Comparison of ENCODE assay signal across 8 cellular contexts in the genomic region with DNA sequence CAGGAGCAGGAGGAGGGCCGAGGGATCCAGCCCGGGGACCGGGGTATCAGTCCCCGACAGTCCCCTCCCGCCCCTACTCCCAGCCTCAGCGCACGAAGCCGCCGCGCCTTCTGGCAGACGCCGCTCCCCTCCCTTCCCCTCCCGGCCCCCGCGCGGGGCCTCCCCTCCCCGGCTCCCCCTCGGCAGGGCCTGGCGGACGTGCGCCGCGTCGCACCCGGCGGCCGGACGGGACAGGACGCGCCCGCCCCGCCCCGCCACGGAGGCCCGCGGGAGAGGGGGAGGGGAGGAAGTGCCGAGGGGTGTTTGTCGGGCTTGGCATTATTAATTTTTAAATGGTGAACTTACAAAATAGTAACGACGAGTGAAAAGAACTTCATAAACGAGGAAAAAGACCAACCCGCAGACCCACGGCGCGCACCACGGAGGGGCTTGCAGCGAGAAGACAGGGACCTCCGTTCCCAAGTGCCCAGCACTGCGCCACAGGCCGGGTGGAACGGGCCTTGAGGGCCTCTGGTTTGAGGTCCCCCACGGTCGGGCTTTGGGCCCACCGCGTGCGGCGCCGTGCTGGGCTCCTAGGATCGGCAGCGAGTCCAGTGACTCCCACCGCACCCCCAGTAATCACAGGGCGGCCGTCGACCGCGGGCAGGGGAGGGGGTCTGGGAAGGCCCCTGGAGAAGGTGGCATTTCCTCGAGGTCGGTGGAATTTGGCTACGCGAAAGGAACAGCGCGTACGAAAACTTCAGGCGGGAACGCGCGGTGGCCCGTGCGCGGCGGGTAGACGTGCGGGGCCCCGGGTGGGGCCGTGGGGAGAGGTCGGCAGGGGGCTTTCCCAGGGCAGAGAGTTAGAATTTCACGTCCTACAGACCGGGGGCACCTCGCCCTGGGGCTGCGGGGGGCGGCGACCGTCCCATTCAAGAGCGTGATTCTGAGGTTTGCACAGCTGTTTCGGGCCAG. TPM values are rescaled to one million over a fixed set of nuclear protein-coding genes. Genes with fewer than 3 reads are reported as not detected.
DNase-seq lines count a peak whose midpoint lies in the region; ATAC-seq and TF ChIP-seq lines count a peak whose summit lies in the region.

No MANE protein-coding gene starts in this region.

- ATAC-seq in GM21390 (IDR thresholded peaks at IDR 0.05; ENCODE audit: unreplicated experiment) (peak; percentile 28), WTC11 (peak; percentile 0; the same call in 1 of the 2 replicates)

- peak overlapping the region; percentile 95 for H3K27ac ChIP-seq in KOPT-K1 (ENCODE audit: low read depth, low read length, poor library complexity, severe bottlenecking)

- POLR2A ChIA-PET in WTC11 (lab: Charles Lee): no interaction called here

- no peaks in the 10 kb centered on the region for H3K9me3 ChIP-seq in KOPT-K1 (ENCODE audit: insufficient read depth, low read length, poor library complexity, severe bottlenecking)

- peaks cover 3% of the 10 kb centered on the region; the same call in 1 of the 2 replicates for H3K36me3 Mint-ChIP-seq in WTC11
- peaks cover 5% of the 10 kb centered on the region for H3K36me3 Mint-ChIP-seq in chondrocyte (ENCODE audit: low read depth)

- H3K4me3 Mint-ChIP-seq in WTC11: peak overlapping the region; percentile 88
- peak overlapping the region; percentile 89 for H3K4me3 Mint-ChIP-seq in chondrocyte (ENCODE audit: unreplicated experiment)

- H3K27ac Mint-ChIP-seq in WTC11 (no peak overlapping the region), chondrocyte (ENCODE audit: unreplicated experiment) (peak overlapping the region; percentile 98)

- peak; percentile 26 for DNase-seq in DMS153 treated with DMSO at 0.1 percent for 48 hours (lab: John Stamatoyannopoulos, UW; ENCODE audit: unreplicated experiment)
- DNase-seq in WTC11 (ENCODE audit: low spot score): peak; percentile 42
- DNase-seq in chondrocyte (ENCODE audit: low spot score): no peak
- peak; percentile 83 for DNase-seq in kidney tubule cell (ENCODE audit: low spot score)
- DNase-seq in stimulated activated CD4-positive, alpha-beta T cell treated with anti-CD3 and anti-CD28 coated beads, Interleukin-15, amount 100 ng/mL, for 1 hour (ENCODE audit: low read depth in 1 of 2, low spot score in 1 of 2): peak; percentile 34 to 55
- DNase-seq in NCI-H526 treated with DMSO at 0.1 percent for 48 hours (lab: John Stamatoyannopoulos, UW): no peak

- H3K36me3 ChIP-seq in KOPT-K1 (ENCODE audit: insufficient read depth, low read length): peaks cover 22% of the 10 kb centered on the region; the same call in 1 of the 2 replicates

- H3K27me3 Mint-ChIP-seq in WTC11 (ENCODE audit: low read depth): peaks cover 41% of the 10 kb centered on the region
- no peaks in the 10 kb centered on the region for H3K27me3 Mint-ChIP-seq in chondrocyte (ENCODE audit: low read depth)

- TF ChIP-seq CTCF in WTC11 (IDR thresholded peaks at IDR 0.05) (no peak), chondrocyte (IDR thresholded peaks at IDR 0.05) (peak; percentile 19)

- CTCF ChIA-PET in WTC11 (lab: Charles Lee): interaction anchor here (1.2 kb wide), 1 partner anchor 97 kb away, joined by 3 read pairs; no protein-coding TSS in a partner anchor

- H3K9me3 Mint-ChIP-seq in WTC11 (no peaks in the 10 kb centered on the region), chondrocyte (ENCODE audit: low read depth) (no peaks in the 10 kb centered on the region)

- H3K4me1 Mint-ChIP-seq in WTC11: peaks cover 29% of the 10 kb centered on the region
- peaks cover 32% of the 10 kb centered on the region for H3K4me1 Mint-ChIP-seq in chondrocyte (ENCODE audit: low read depth)

TF ChIP-seq in WTC11, 78 proteins besides CTCF, POLR2A, EP300 and RAD21:
- TF ChIP-seq RELA (CRISPR knock-in tag; IDR thresholded peaks at IDR 0.05; ENCODE audit: borderline replicate concordance): no peak
- 0 out of 2 replicates have a peak, but pooled peaks have one; percentile 22 for TF ChIP-seq MAX (CRISPR knock-in tag; IDR thresholded peaks at IDR 0.05)

RNA-seq across cellular contexts. Expression of gene CTDSP1, which starts 1.0 kb away (rescaled TPM):
- total RNA-seq in WTC11 (2021) (25.4 to 27.9 TPM (median 27.4 TPM) in 3 replicates), chondrocyte (85.0 to 97.8 TPM (median 95.3 TPM) in 3 replicates)

RNA-seq across cellular contexts. Expression of gene SLC11A1, which starts 16.6 kb away (rescaled TPM):
- 0.25 to 0.55 TPM (median 0.31 TPM) in 3 replicates for total RNA-seq in WTC11 (2021)
- 0.08 to 0.15 TPM (median 0.10 TPM) in 3 replicates for total RNA-seq in chondrocyte

RNA-seq across cellular contexts. Expression of gene VIL1, which starts 20.2 kb away (rescaled TPM):
- 2.9 to 3.8 TPM (median 3.0 TPM) in 3 replicates for total RNA-seq in WTC11 (2021)
- total RNA-seq in chondrocyte: not detected in 3 replicates

RNA-seq across cellular contexts. Expression of gene CATIP, which starts 42.1 kb away (rescaled TPM):
- total RNA-seq in WTC11 (2021): 0.25 to 0.26 TPM in 2 of 3 replicates, not detected in the other
- not detected in 3 replicates for total RNA-seq in chondrocyte

Comparison
In these comparisons a context has a peak if more than half of its experiments do, and no peak if none do; other contexts are left out.
1. DNase-seq: peak in DMS153 treated with DMSO at 0.1 percent for 48 hours (single experiment), WTC11 (single experiment), kidney tubule cell (single experiment) and stimulated activated CD4-positive, alpha-beta T cell treated with anti-CD3 and anti-CD28 coated beads, Interleukin-15, amount 100 ng/mL, for 1 hour (2 of 2); none in chondrocyte (single experiment) and NCI-H526 treated with DMSO at 0.1 percent for 48 hours (single experiment).